ENCODE assay signal across 8 cellular contexts in the genomic region with DNA sequence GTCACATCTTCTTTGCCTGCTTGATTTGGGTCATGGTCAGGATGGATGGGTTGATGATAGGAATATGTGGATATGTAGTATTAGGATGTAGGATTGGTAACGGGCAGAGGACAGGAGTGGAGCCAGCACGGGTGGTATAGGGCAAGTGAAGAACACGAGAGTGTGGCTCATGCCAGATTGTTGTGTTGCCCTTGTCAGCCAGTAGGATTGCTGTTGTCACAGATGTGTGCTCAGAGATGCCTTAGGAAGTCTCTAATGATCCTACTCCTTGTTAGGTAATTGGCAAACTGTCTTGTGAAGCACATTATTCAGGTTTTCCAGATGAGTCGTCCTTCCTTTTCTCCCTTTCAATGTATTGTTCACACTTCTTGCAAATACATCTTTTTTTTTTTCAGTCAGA. TPM values are rescaled to one million over a fixed set of nuclear protein-coding genes. Genes with fewer than 3 reads are reported as not detected.
A peak's percentile ranks its signal among the peaks of the same experiment; 100 is the strongest.
DNase-seq lines count a peak whose midpoint lies in the region; ATAC-seq and TF ChIP-seq lines count a peak whose summit lies in the region.

No MANE protein-coding gene starts in this region.

- H3K27me3 ChIP-seq in foreskin keratinocyte, result no peaks in the 10 kb centered on the region

- no peak overlapping the region for H3K4me3 Mint-ChIP-seq in stimulated activated naive CD8-positive, alpha-beta T cell treated with anti-CD3 and anti-CD28 coated beads, Interleukin-15, amount 100 ng/mL, for 72 hours

- peaks cover 30% of the 10 kb centered on the region for H3K4me1 Mint-ChIP-seq in stimulated activated naive CD8-positive, alpha-beta T cell treated with anti-CD3 and anti-CD28 coated beads, Interleukin-15, amount 100 ng/mL, for 72 hours

- no peaks in the 10 kb centered on the region for H3K27me3 Mint-ChIP-seq in stimulated activated naive CD8-positive, alpha-beta T cell treated with anti-CD3 and anti-CD28 coated beads, Interleukin-15, amount 100 ng/mL, for 72 hours

- no peaks in the 10 kb centered on the region for H3K9me3 Mint-ChIP-seq in stimulated activated naive CD8-positive, alpha-beta T cell treated with anti-CD3 and anti-CD28 coated beads, Interleukin-15, amount 100 ng/mL, for 72 hours

- H3K27ac ChIP-seq in foreskin keratinocyte, result no peak overlapping the region

- H3K27ac Mint-ChIP-seq in stimulated activated naive CD8-positive, alpha-beta T cell treated with anti-CD3 and anti-CD28 coated beads, Interleukin-15, amount 100 ng/mL, for 72 hours, result no peak overlapping the region

- TF ChIP-seq CTCF in foreskin keratinocyte (conservative IDR thresholded peaks at IDR 0.05), result peak; percentile 68

- peak; percentile 93 for ATAC-seq in GM19397 (IDR thresholded peaks at IDR 0.05; ENCODE audit: unreplicated experiment)
- ATAC-seq in HG03280 (IDR thresholded peaks at IDR 0.05; ENCODE audit: unreplicated experiment), result peak; percentile 74
- peak; percentile 77 for ATAC-seq in SK-N-SH treated with all-trans-retinoic acid at 6 μM for 48 hours
- ATAC-seq in foreskin keratinocyte, result peak; percentile 97
- ATAC-seq in stimulated activated naive CD8-positive, alpha-beta T cell treated with anti-CD3 and anti-CD28 coated beads, Interleukin-15, amount 100 ng/mL, for 72 hours, result peak; percentile 91

- H3K4me1 ChIP-seq in foreskin keratinocyte, result peaks cover 18% of the 10 kb centered on the region

- peak; percentile 59 for DNase-seq in ELR (ENCODE audit: low read depth)
- peak in 1 of 2 donors; percentile 40 for DNase-seq in foreskin keratinocyte
- peak in 1 of 2 donors; percentile 14 for DNase-seq in stimulated activated naive CD8-positive, alpha-beta T cell treated with anti-CD3 and anti-CD28 coated beads, Interleukin-15, amount 100 ng/mL, for 72 hours
- DNase-seq in nucleus accumbens (lab: John Stamatoyannopoulos, UW), result no peak
- no peak for DNase-seq in DMS114 treated with DMSO at 0.1 percent for 48 hours (lab: John Stamatoyannopoulos, UW; ENCODE audit: unreplicated experiment)

TF ChIP-seq in SK-N-SH treated with all-trans-retinoic acid at 6 μM for 48 hours, 23 proteins besides CTCF, POLR2A, EP300 and RAD21:
- TF ChIP-seq ZNF565 (CRISPR knock-in tag; conservative IDR thresholded peaks at IDR 0.05; ENCODE audit: low read depth), result no peak
- TF ChIP-seq ZNF70 (CRISPR knock-in tag; IDR thresholded peaks at IDR 0.05), result no peak
- TF ChIP-seq, protein P1, sequence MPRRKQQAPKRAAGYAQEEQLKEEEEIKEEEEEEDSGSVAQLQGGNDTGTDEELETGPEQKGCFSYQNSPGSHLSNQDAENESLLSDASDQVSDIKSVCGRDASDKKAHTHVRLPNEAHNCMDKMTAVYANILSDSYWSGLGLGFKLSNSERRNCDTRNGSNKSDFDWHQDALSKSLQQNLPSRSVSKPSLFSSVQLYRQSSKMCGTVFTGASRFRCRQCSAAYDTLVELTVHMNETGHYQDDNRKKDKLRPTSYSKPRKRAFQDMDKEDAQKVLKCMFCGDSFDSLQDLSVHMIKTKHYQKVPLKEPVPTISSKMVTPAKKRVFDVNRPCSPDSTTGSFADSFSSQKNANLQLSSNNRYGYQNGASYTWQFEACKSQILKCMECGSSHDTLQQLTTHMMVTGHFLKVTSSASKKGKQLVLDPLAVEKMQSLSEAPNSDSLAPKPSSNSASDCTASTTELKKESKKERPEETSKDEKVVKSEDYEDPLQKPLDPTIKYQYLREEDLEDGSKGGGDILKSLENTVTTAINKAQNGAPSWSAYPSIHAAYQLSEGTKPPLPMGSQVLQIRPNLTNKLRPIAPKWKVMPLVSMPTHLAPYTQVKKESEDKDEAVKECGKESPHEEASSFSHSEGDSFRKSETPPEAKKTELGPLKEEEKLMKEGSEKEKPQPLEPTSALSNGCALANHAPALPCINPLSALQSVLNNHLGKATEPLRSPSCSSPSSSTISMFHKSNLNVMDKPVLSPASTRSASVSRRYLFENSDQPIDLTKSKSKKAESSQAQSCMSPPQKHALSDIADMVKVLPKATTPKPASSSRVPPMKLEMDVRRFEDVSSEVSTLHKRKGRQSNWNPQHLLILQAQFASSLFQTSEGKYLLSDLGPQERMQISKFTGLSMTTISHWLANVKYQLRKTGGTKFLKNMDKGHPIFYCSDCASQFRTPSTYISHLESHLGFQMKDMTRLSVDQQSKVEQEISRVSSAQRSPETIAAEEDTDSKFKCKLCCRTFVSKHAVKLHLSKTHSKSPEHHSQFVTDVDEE (CRISPR knock-in tag; IDR thresholded peaks at IDR 0.05), result no peak
- TF ChIP-seq GLIS3 (CRISPR knock-in tag; IDR thresholded peaks at IDR 0.05), result no peak
- no peak for TF ChIP-seq OSR1 (CRISPR knock-in tag; IDR thresholded peaks at IDR 0.05)
- no peak for TF ChIP-seq TCF4 (CRISPR knock-in tag; IDR thresholded peaks at IDR 0.05; ENCODE audit: borderline replicate concordance)
- TF ChIP-seq ZFP3 (CRISPR knock-in tag; IDR thresholded peaks at IDR 0.05), result no peak
- no peak for TF ChIP-seq CSDC2 (CRISPR knock-in tag; IDR thresholded peaks at IDR 0.05)
- no peak for TF ChIP-seq TOX (CRISPR knock-in tag; IDR thresholded peaks at IDR 0.05; ENCODE audit: borderline replicate concordance)
- no peak for TF ChIP-seq ARNTL (CRISPR knock-in tag; IDR thresholded peaks at IDR 0.05; ENCODE audit: borderline replicate concordance, low read depth)
- TF ChIP-seq, protein P2, sequence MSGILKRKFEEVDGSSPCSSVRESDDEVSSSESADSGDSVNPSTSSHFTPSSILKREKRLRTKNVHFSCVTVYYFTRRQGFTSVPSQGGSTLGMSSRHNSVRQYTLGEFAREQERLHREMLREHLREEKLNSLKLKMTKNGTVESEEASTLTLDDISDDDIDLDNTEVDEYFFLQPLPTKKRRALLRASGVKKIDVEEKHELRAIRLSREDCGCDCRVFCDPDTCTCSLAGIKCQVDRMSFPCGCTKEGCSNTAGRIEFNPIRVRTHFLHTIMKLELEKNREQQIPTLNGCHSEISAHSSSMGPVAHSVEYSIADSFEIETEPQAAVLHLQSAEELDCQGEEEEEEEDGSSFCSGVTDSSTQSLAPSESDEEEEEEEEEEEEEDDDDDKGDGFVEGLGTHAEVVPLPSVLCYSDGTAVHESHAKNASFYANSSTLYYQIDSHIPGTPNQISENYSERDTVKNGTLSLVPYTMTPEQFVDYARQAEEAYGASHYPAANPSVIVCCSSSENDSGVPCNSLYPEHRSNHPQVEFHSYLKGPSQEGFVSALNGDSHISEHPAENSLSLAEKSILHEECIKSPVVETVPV (CRISPR knock-in tag; IDR thresholded peaks at IDR 0.05), result no peak
- TF ChIP-seq, protein P3, sequence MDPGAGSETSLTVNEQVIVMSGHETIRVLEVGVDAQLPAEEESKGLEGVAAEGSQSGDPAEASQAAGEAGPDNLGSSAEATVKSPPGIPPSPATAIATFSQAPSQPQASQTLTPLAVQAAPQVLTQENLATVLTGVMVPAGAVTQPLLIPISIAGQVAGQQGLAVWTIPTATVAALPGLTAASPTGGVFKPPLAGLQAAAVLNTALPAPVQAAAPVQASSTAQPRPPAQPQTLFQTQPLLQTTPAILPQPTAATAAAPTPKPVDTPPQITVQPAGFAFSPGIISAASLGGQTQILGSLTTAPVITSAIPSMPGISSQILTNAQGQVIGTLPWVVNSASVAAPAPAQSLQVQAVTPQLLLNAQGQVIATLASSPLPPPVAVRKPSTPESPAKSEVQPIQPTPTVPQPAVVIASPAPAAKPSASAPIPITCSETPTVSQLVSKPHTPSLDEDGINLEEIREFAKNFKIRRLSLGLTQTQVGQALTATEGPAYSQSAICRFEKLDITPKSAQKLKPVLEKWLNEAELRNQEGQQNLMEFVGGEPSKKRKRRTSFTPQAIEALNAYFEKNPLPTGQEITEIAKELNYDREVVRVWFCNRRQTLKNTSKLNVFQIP (CRISPR knock-in tag; IDR thresholded peaks at IDR 0.05; ENCODE audit: borderline replicate concordance, low read depth), result no peak
- TF ChIP-seq, protein P4, sequence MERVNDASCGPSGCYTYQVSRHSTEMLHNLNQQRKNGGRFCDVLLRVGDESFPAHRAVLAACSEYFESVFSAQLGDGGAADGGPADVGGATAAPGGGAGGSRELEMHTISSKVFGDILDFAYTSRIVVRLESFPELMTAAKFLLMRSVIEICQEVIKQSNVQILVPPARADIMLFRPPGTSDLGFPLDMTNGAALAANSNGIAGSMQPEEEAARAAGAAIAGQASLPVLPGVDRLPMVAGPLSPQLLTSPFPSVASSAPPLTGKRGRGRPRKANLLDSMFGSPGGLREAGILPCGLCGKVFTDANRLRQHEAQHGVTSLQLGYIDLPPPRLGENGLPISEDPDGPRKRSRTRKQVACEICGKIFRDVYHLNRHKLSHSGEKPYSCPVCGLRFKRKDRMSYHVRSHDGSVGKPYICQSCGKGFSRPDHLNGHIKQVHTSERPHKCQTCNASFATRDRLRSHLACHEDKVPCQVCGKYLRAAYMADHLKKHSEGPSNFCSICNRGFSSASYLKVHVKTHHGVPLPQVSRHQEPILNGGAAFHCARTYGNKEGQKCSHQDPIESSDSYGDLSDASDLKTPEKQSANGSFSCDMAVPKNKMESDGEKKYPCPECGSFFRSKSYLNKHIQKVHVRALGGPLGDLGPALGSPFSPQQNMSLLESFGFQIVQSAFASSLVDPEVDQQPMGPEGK (CRISPR knock-in tag; IDR thresholded peaks at IDR 0.05; ENCODE audit: borderline replicate concordance), result no peak
- TF ChIP-seq ZC3H10 (CRISPR knock-in tag; IDR thresholded peaks at IDR 0.05), result no peak
- TF ChIP-seq BACH2 (CRISPR knock-in tag; IDR thresholded peaks at IDR 0.05; ENCODE audit: borderline replicate concordance), result no peak

RNA-seq across cellular contexts. Expression of a gene that starts 5.5 kb away (rescaled TPM):
- total RNA-seq in foreskin keratinocyte, result 32.4 and 33.0 TPM in 2 replicates
- polyA plus RNA-seq in foreskin keratinocyte, result 8.4 and 10.2 TPM in 2 replicates

RNA-seq across cellular contexts. Expression of a gene that starts 27.0 kb away (rescaled TPM):
- total RNA-seq in foreskin keratinocyte, result 33.5 and 37.4 TPM in 2 replicates
- 27.8 and 28.2 TPM in 2 replicates for polyA plus RNA-seq in foreskin keratinocyte
